23 cellular contexts compared by ENCODE assay signal in genomic region chr20:62285151-62285550, GRCh38. TPM values are rescaled to one million over a fixed set of nuclear protein-coding genes. Genes with fewer than 3 reads are reported as not detected.
DNase-seq lines count a peak whose midpoint lies in the region; ATAC-seq and TF ChIP-seq lines count a peak whose summit lies in the region.
"Had no signal": no experiment of that assay in that cellular context is flagged by ENCODE, and none has a peak within 500 bp of the region (broad histone marks: within the 10 kb centered on the region; RNA-seq: fewer than 3 reads in every experiment).

No MANE protein-coding gene starts in this region.

- H3K36me3 ChIP-seq in heart right ventricle (peaks cover 5 to 98% (median 45%) of the 10 kb centered on the region in 9 donors), neutrophil (peaks cover 100% of the 10 kb centered on the region)

- H3K27ac ChIP-seq in heart right ventricle (peak overlapping the region in 8 of 10 donors; percentile 65 to 90 (median 72)), cingulate gyrus (ENCODE audit: low read depth, low read length) (peak overlapping the region; percentile 22), neutrophil (peak overlapping the region; percentile 8), temporal lobe (ENCODE audit: low read depth, low read length) (peak overlapping the region; percentile 38)

- H3K9me3 ChIP-seq in heart right ventricle: no peaks in the 10 kb centered on the region
- H3K9me3 ChIP-seq in neutrophil: no peaks in the 10 kb centered on the region

- H3K36me3 Mint-ChIP-seq in activated naive CD4-positive, alpha-beta T cell treated with anti-CD3 and anti-CD28 coated beads, Interleukin-2, amount 50 U/mL, for 72 hours: no peaks in the 10 kb centered on the region

- TF ChIP-seq CTCF in heart right ventricle (IDR thresholded peaks at IDR 0.05) (no peak), neutrophil (IDR thresholded peaks at IDR 0.05) (no peak)

- WGBS in heart right ventricle, 2 donors: 72 to 78% methylated on average over 6 of the region's 6 CpGs

- peaks cover 14 to 56% (median 30%) of the 10 kb centered on the region in 9 donors for H3K4me1 ChIP-seq in heart right ventricle
- H3K4me1 ChIP-seq in neutrophil (ENCODE audit: control insufficient read depth in 1 of 2, insufficient read depth in 1 of 2, low read depth in 1 of 2, low read length in 1 of 2): no peaks in the 10 kb centered on the region

- no peak overlapping the region for H3K4me3 ChIP-seq in heart right ventricle
- H3K4me3 ChIP-seq in neutrophil (ENCODE audit: low read depth in 1 of 2, low read length in 1 of 2): no peak overlapping the region

- H3K9me3 Mint-ChIP-seq in activated naive CD4-positive, alpha-beta T cell treated with anti-CD3 and anti-CD28 coated beads, Interleukin-2, amount 50 U/mL, for 72 hours: no peaks in the 10 kb centered on the region
- H3K9me3 Mint-ChIP-seq: CD4-positive, alpha-beta T cell had no signal

- no peak for DNase-seq in heart right ventricle
- no peak for DNase-seq in left ventricle myocardium superior
- DNase-seq in activated naive CD4-positive, alpha-beta T cell treated with anti-CD3 and anti-CD28 coated beads, Interleukin-2, amount 50 U/mL, for 72 hours (ENCODE audit: low spot score in 2 of 2): no peak
- DNase-seq in NCI-H1048 (lab: John Stamatoyannopoulos, UW): no peak
- DNase-seq in NCI-H187 treated with DMSO at 0.1 percent for 48 hours (lab: John Stamatoyannopoulos, UW): no peak
- DNase-seq: CD4-positive, alpha-beta T cell; DMS153; GDM1; GOT3; MM.1S; NCI-H1092 treated with DMSO at 0.1 percent for 48 hours; NCI-H146; NCI-H2081; NCI-H2171 treated with DMSO at 0.1 percent for 48 hours; NCI-H446 treated with DMSO at 0.1 percent for 48 hours; NCI-H69; NK-92 treated with Interleukin-12 subunit alpha and Interleukin-12 subunit beta, amount 100 ng/mL, for 24 hours; SIG-M5 had no signal

- H3K27me3 ChIP-seq in heart right ventricle (no peaks in the 10 kb centered on the region), neutrophil (no peaks in the 10 kb centered on the region)

- intact Hi-C loops in heart right ventricle (cut with DNase I) (loop anchor here in 2 of 10 donors (5.0 to 10.0 kb wide), 3 partner anchors 33 to 260 kb away; partner anchors contain the start of gene MTG2 (in 1 of the 2)), left ventricle myocardium superior (cut with micrococcal nuclease) (no loop called here)

- ATAC-seq in heart right ventricle (no peak), left ventricle myocardium superior (no peak)
- no peak for ATAC-seq in activated naive CD4-positive, alpha-beta T cell treated with anti-CD3 and anti-CD28 coated beads, Interleukin-2, amount 50 U/mL, for 72 hours
- ATAC-seq: HCT116 had no signal

- H3K27ac Mint-ChIP-seq in activated naive CD4-positive, alpha-beta T cell treated with anti-CD3 and anti-CD28 coated beads, Interleukin-2, amount 50 U/mL, for 72 hours: no peak overlapping the region
- H3K27ac Mint-ChIP-seq: B cell; CD4-positive, alpha-beta T cell had no signal

RNA-seq across cellular contexts. Expression of gene ADRM1, which starts 17.6 kb away (rescaled TPM):
- total RNA-seq in heart right ventricle (10 to 100 TPM; 67.7 to 97.0 (median 73.2) TPM), left ventricle myocardium superior (75.5 TPM), temporal lobe (31.2 TPM)
- polyA plus RNA-seq in heart right ventricle: 100 to 1,000 TPM in 1 of 2 donors, 10 to 100 TPM in 1; 81.9 to 192 TPM
- 10 to 100 TPM; 92.6 to 93.6 TPM for total RNA-seq in activated naive CD4-positive, alpha-beta T cell treated with anti-CD3 and anti-CD28 coated beads, Interleukin-2, amount 50 U/mL, for 72 hours

RNA-seq across cellular contexts. Expression of gene OSBPL2, which starts 46.8 kb away (rescaled TPM):
- total RNA-seq in heart right ventricle: 10 to 100 TPM; 35.4 to 55.7 (median 41.7) TPM
- polyA plus RNA-seq in heart right ventricle: 10 to 100 TPM; 12.6 to 30.3 TPM
- total RNA-seq in left ventricle myocardium superior: 60.0 TPM
- 32.2 TPM for total RNA-seq in temporal lobe
- total RNA-seq in activated naive CD4-positive, alpha-beta T cell treated with anti-CD3 and anti-CD28 coated beads, Interleukin-2, amount 50 U/mL, for 72 hours: 10 to 100 TPM; 30.0 to 49.5 TPM

Comparison
In these comparisons a context has a peak if more than half of its experiments do, and no peak if none do; other contexts are left out.
1. H3K27ac ChIP-seq: peak in every context shown above with its lines; median percentile 72 in heart right ventricle; 38 in temporal lobe; 22 in cingulate gyrus; 8 in neutrophil.